Comparison of ENCODE assay signal across 8 cellular contexts in genomic region chr7:149090397-149091195, GRCh38. TPM values are rescaled to one million over a fixed set of nuclear protein-coding genes. Genes with fewer than 3 reads are reported as not detected.
DNase-seq lines count a peak whose midpoint lies in the region; ATAC-seq and TF ChIP-seq lines count a peak whose summit lies in the region.

TSS of gene ZNF786 (minus strand) at chr7:149090718. CDS start at chr7:149090640, 78 bp downstream.

- H3K4me1 ChIP-seq in right lobe of liver = peaks cover 0 to 10% (median 2%) of the 10 kb centered on the region in 4 donors

- no peaks in the 10 kb centered on the region for H3K36me3 ChIP-seq in right lobe of liver

- peak; percentile 91 for ATAC-seq in GM19324 (IDR thresholded peaks at IDR 0.05; ENCODE audit: low FRiP score, unreplicated experiment)
- peak; percentile 82 for ATAC-seq in HG03460 (IDR thresholded peaks at IDR 0.05; ENCODE audit: unreplicated experiment)
- ATAC-seq in right lobe of liver = peak; percentile 94 to 98 (median 96)

- peak within 1 kb of the TSS; percentile 100 for H3K27ac Mint-ChIP-seq in activated CD4-positive, alpha-beta T cell treated with anti-CD3 and anti-CD28 coated beads, Interleukin-2, amount 10 ng/mL, durations not matched to agents 24 days and 14 days

- H3K27me3 Mint-ChIP-seq in activated CD4-positive, alpha-beta T cell treated with anti-CD3 and anti-CD28 coated beads, Interleukin-2, amount 10 ng/mL, durations not matched to agents 24 days and 14 days = no peaks in the 10 kb centered on the region

- H3K9me3 ChIP-seq in right lobe of liver = no peaks in the 10 kb centered on the region

- peak; percentile 100 for TF ChIP-seq CTCF in C4-2B (conservative IDR thresholded peaks at IDR 0.05)
- TF ChIP-seq CTCF in right lobe of liver (IDR thresholded peaks at IDR 0.05) = peak; percentile 89 to 94 (median 92)

- H3K9me3 Mint-ChIP-seq in activated CD4-positive, alpha-beta T cell treated with anti-CD3 and anti-CD28 coated beads, Interleukin-2, amount 10 ng/mL, durations not matched to agents 24 days and 14 days = no peaks in the 10 kb centered on the region

- peaks cover 15% of the 10 kb centered on the region for H3K4me1 Mint-ChIP-seq in activated CD4-positive, alpha-beta T cell treated with anti-CD3 and anti-CD28 coated beads, Interleukin-2, amount 10 ng/mL, durations not matched to agents 24 days and 14 days

- H3K27ac ChIP-seq in C4-2B = peak within 1 kb of the TSS; percentile 90
- peak within 1 kb of the TSS; percentile 77 to 96 (median 81) for H3K27ac ChIP-seq in right lobe of liver

- intact Hi-C loops in activated CD4-positive, alpha-beta T cell treated with anti-CD3 and anti-CD28 coated beads, Interleukin-2, amount 10 ng/mL, durations not matched to agents 24 days and 14 days (cut with micrococcal nuclease) = loop anchor here (1.0 to 2.0 kb wide), 9 partner anchors 25 to 392 kb away; partner anchors contain the start of genes CUL1, EZH2, PDIA4 and ZNF398
- intact Hi-C loops in right lobe of liver (cut with DNase I) = loop anchor here in 1 of 2 donors (10.0 kb wide), 1 partner anchor 86 kb away; no protein-coding TSS in a partner anchor

- no peaks in the 10 kb centered on the region for H3K27me3 ChIP-seq in right lobe of liver

- peak within 1 kb of the TSS; percentile 98 to 99 (median 98) for H3K4me3 ChIP-seq in right lobe of liver

- peak; percentile 86 for TF ChIP-seq POLR2A in right lobe of liver (IDR thresholded peaks at IDR 0.05)

- DNase-seq in NCI-H526 (lab: John Stamatoyannopoulos, UW) = peak; percentile 48 to 97
- DNase-seq in activated CD4-positive, alpha-beta T cell treated with anti-CD3 and anti-CD28 coated beads, Interleukin-2, amount 10 ng/mL, durations not matched to agents 24 days and 14 days = peak; percentile 97
- peak; percentile 92 for DNase-seq in dedifferentiated amniotic fluid mesenchymal stem cell (ENCODE audit: extremely low spot score)
- peak; percentile 89 to 91 (median 91) for DNase-seq in right lobe of liver
- peak; percentile 96 for DNase-seq in stimulated activated CD4-positive, alpha-beta T cell treated with anti-CD3 and anti-CD28 coated beads, Interleukin-4, amount 100 ng/mL, for 24 hours

- H3K4me3 Mint-ChIP-seq in activated CD4-positive, alpha-beta T cell treated with anti-CD3 and anti-CD28 coated beads, Interleukin-2, amount 10 ng/mL, durations not matched to agents 24 days and 14 days = peak within 1 kb of the TSS; percentile 98

- WGBS in right lobe of liver (ENCODE audit: insufficient coverage, low coverage, low lambda C conversion rate, missing lambda C conversion rate) = under 1% methylated on average over 34 of the region's 77 CpGs

- peaks cover 22% of the 10 kb centered on the region for H3K36me3 Mint-ChIP-seq in activated CD4-positive, alpha-beta T cell treated with anti-CD3 and anti-CD28 coated beads, Interleukin-2, amount 10 ng/mL, durations not matched to agents 24 days and 14 days (ENCODE audit: low read depth)

RNA-seq across cellular contexts. Expression of gene ZNF786, which starts in this region (rescaled TPM):
- total RNA-seq in activated CD4-positive, alpha-beta T cell treated with anti-CD3 and anti-CD28 coated beads, Interleukin-2, amount 10 ng/mL, durations not matched to agents 24 days and 14 days = 10.2 and 10.3 TPM in 2 replicates
- total RNA-seq in right lobe of liver = 1 to 10 TPM; 2.0 to 2.7 (median 2.4) TPM

Comparison
In these comparisons a context has a peak if more than half of its experiments do, and no peak if none do; other contexts are left out.
1. Peak in every context shown above with its lines: DNase-seq, ATAC-seq, H3K4me3 ChIP-seq and H3K27ac ChIP-seq.